9 cellular contexts compared by ENCODE assay signal in the genomic region with DNA sequence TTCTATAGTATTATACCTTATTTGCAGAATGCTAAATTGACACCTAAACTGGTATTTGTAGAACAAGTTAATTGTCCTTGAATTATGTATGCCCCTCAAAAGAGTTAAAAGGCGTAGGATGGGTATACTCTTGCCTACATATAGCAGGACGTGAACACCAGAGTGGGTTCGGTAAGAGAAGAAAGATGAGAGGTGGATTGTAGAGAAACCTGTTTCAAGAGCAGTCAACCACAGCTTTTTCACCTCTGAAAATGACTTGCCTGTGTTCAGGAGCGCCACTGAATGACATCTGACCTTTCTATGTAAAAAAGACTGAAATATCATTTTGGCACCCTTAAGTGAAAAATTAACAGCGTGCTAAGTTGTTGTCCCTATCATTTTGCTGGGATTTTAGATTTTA. TPM values are rescaled to one million over a fixed set of nuclear protein-coding genes. Genes with fewer than 3 reads are reported as not detected.
DNase-seq lines count a peak whose midpoint lies in the region; ATAC-seq and TF ChIP-seq lines count a peak whose summit lies in the region.
"Had no signal": no experiment of that assay in that cellular context is flagged by ENCODE, and none has a peak within 500 bp of the region (broad histone marks: within the 10 kb centered on the region; RNA-seq: fewer than 3 reads in every experiment).

No MANE protein-coding gene starts in this region.

- H3K9me3 Mint-ChIP-seq in CD8-positive, alpha-beta T cell: no peaks in the 10 kb centered on the region

- POLR2A ChIA-PET in CD8-positive, alpha-beta T cell (lab: Charles Lee): no interaction called here
- POLR2A ChIA-PET in OCI-LY7 (lab: Charles Lee): interaction anchor here (0.6 to 1.2 kb wide), 3 partner anchors 27 to 420 kb away, joined by 3 to 4 read pairs (median 4); no protein-coding TSS in a partner anchor

- no peaks in the 10 kb centered on the region for H3K27me3 ChIP-seq in CD8-positive, alpha-beta T cell (ENCODE audit: insufficient read depth, low read length)

- no peak for DNase-seq in CD8-positive, alpha-beta T cell
- DNase-seq in OCI-LY7 (ENCODE audit: low spot score) (peak; percentile 20), GDM1 (lab: John Stamatoyannopoulos, UW) (no peak)
- DNase-seq in activated CD8-positive, alpha-beta memory T cell treated with anti-CD3 and anti-CD28 coated beads for 24 hours: no peak
- DNase-seq in stimulated activated CD4-positive, alpha-beta T cell treated with anti-CD3 and anti-CD28 coated beads, Interleukin-2, amount 100 ng/mL, for 24 hours: no peak
- DNase-seq: occipital lobe had no signal

- peaks cover 41% of the 10 kb centered on the region for H3K4me1 Mint-ChIP-seq in CD8-positive, alpha-beta T cell (ENCODE audit: low read depth)

- no TSS peak for BruUV-seq in OCI-LY7 (replicated peaks; lab: Mats Ljungman, UMichigan)

- ATAC-seq in CD8-positive, alpha-beta T cell: no peak
- peak; percentile 26 for ATAC-seq in GM18907 (IDR thresholded peaks at IDR 0.05; ENCODE audit: unreplicated experiment)
- peak; percentile 25 for ATAC-seq in HG02943 (IDR thresholded peaks at IDR 0.05; ENCODE audit: low read depth, unreplicated experiment)
- no peak for ATAC-seq in HG02970 (IDR thresholded peaks at IDR 0.05; ENCODE audit: low FRiP score, unreplicated experiment)

- no peaks in the 10 kb centered on the region for H3K9me2 ChIP-seq in OCI-LY7 (ENCODE audit: insufficient read depth, low read length)

- peak overlapping the region; percentile 95 for H3K27ac Mint-ChIP-seq in CD8-positive, alpha-beta T cell

- H3K4me3 Mint-ChIP-seq in CD8-positive, alpha-beta T cell: peak overlapping the region; percentile 64

- peaks cover 36% of the 10 kb centered on the region for H3K4me1 ChIP-seq in CD8-positive, alpha-beta T cell (ENCODE audit: insufficient read depth, low read length)
- peaks cover 46% of the 10 kb centered on the region for H3K4me1 ChIP-seq in OCI-LY7 (ENCODE audit: insufficient read depth, low read length, poor library complexity, severe bottlenecking)

- no peaks in the 10 kb centered on the region for H3K36me3 ChIP-seq in CD8-positive, alpha-beta T cell (ENCODE audit: insufficient read depth, low read length)
- H3K36me3 ChIP-seq in OCI-LY7 (ENCODE audit: insufficient read depth, low read length): no peaks in the 10 kb centered on the region

- H3K79me2 ChIP-seq in OCI-LY7 (ENCODE audit: insufficient read depth, low read depth, low read length): peaks cover 25% of the 10 kb centered on the region; the same call in 1 of the 2 replicates

- no peak overlapping the region for H2AFZ ChIP-seq in OCI-LY7 (ENCODE audit: low read length)

- peaks cover 8% of the 10 kb centered on the region for H3K36me3 Mint-ChIP-seq in CD8-positive, alpha-beta T cell

- H3K27ac ChIP-seq in CD8-positive, alpha-beta T cell (ENCODE audit: low read depth, low read length): peak overlapping the region; percentile 16
- no peak overlapping the region for H3K27ac ChIP-seq in OCI-LY7 (ENCODE audit: low read depth, low read length, poor library complexity, severe bottlenecking)

- CTCF ChIA-PET in CD8-positive, alpha-beta T cell (lab: Charles Lee): interaction anchor here (1.1 to 1.5 kb wide), 2 partner anchors 36 to 114 kb away, joined by 3 to 4 read pairs; no protein-coding TSS in a partner anchor
- CTCF ChIA-PET in OCI-LY7 (lab: Charles Lee; ENCODE audit: unreplicated experiment): no interaction called here

- no peaks in the 10 kb centered on the region for H3K27me3 Mint-ChIP-seq in CD8-positive, alpha-beta T cell (ENCODE audit: low read depth)

- peak overlapping the region; percentile 6 for H3K4me3 ChIP-seq in CD8-positive, alpha-beta T cell (ENCODE audit: low read depth, low read length)
- H3K4me3 ChIP-seq in OCI-LY7 (ENCODE audit: low read depth, low read length, poor library complexity, severe bottlenecking): no peak overlapping the region

- H3K4me2 ChIP-seq in OCI-LY7 (ENCODE audit: low read length): peak overlapping the region; percentile 49

- H3K9me3 ChIP-seq in CD8-positive, alpha-beta T cell (ENCODE audit: low read length): no peaks in the 10 kb centered on the region
- no peaks in the 10 kb centered on the region for H3K9me3 ChIP-seq in OCI-LY7 (ENCODE audit: low read length)

- intact Hi-C loops in CD8-positive, alpha-beta T cell (cut with DNase I, micrococcal nuclease): loop anchor here (5.0 to 10.0 kb wide), 9 partner anchors 78 to 1290 kb away; a partner anchor contains a TSS
- intact Hi-C loops in OCI-LY7 (cut with micrococcal nuclease; ENCODE audit: unreplicated experiment): no loop called here

- TF ChIP-seq CTCF in CD8-positive, alpha-beta T cell (IDR thresholded peaks at IDR 0.05): no peak
- TF ChIP-seq CTCF in OCI-LY7 (conservative IDR thresholded peaks at IDR 0.05; ENCODE audit: low read length): no peak

- no peaks in the 10 kb centered on the region for H4K20me1 ChIP-seq in OCI-LY7 (ENCODE audit: insufficient read depth, low read length)

RNA-seq across cellular contexts. Expression of a gene that starts 4.2 kb away (rescaled TPM):
- total RNA-seq in CD8-positive, alpha-beta T cell: 10 to 100 TPM; 79.7 to 81.7 TPM
- total RNA-seq in OCI-LY7 (2014; rRNA removed; shearing (Covaris generic)): 27.5 and 36.5 TPM in 2 replicates
- 74.1 and 75.2 TPM in 2 replicates for total RNA-seq in OCI-LY7 (2022)

Comparison
In these comparisons a context has a peak if more than half of its experiments do, and no peak if none do; other contexts are left out.
1. ATAC-seq: peak in GM18907 (single experiment) and HG02943 (single experiment); none in CD8-positive, alpha-beta T cell (single experiment) and HG02970 (single experiment).